In the genomic region with DNA sequence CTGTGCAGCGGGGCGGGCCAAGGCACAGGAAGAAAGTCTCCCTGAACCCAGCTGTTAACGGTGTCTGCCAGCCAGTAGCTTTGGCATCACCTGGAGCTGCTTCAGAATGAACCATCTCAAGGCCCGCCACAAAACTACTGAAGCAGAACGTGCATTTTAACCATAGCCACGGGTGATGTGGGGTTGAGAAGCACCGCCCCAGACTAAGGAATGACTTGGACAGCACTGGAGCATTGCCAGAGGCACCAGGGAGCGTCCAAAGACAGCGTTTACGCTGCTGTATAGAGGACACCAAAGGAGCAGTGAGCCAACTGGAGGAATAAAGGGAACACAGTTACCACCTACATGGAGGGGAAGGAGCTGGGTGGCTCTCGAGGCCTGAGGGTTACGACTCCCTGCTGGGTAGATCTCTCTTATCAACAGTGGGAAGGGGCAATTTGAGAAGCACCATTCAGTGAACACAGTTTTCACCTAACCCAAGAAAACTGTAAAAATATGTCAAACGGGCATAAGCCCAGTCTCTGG, we compare ENCODE assay signal across 28 cellular contexts. TPM values are rescaled to one million over a fixed set of nuclear protein-coding genes. Genes with fewer than 3 reads are reported as not detected.
DNase-seq lines count a peak whose midpoint lies in the region; ATAC-seq, FAIRE-seq and TF ChIP-seq lines count a peak whose summit lies in the region.
"Had no signal": no experiment of that assay in that cellular context is flagged by ENCODE, and none has a peak within 500 bp of the region (broad histone marks: within the 10 kb centered on the region; RNA-seq: fewer than 3 reads in every experiment).

No MANE protein-coding gene starts in this region.

- no peak overlapping the region for H4K91ac ChIP-seq in trophoblast cell (ENCODE audit: low read depth, low read length)

- H2AFZ ChIP-seq in astrocyte (ENCODE audit: low read depth, low read length) (no peak overlapping the region), trophoblast cell (ENCODE audit: insufficient read depth, low read length, poor library complexity) (no peak overlapping the region)

- ATAC-seq in GM21723 (IDR thresholded peaks at IDR 0.05; ENCODE audit: unreplicated experiment) = no peak
- ATAC-seq in activated CD8-positive, alpha-beta memory T cell treated with anti-CD3 and anti-CD28 coated beads, Interleukin-2, amount 10 ng/mL, durations not matched to agents 7 days and 5 days = no peak
- ATAC-seq: foreskin keratinocyte, pancreas had no signal

- H2BK120ac ChIP-seq in trophoblast cell (ENCODE audit: insufficient read depth, low read length, poor library complexity) = no peak overlapping the region

- H3K27ac ChIP-seq in astrocyte (ENCODE audit: low read depth, low read length) = no peak overlapping the region
- no peak overlapping the region for H3K27ac ChIP-seq in trophoblast cell (ENCODE audit: low read depth, low read length)
- H3K27ac ChIP-seq: dorsolateral prefrontal cortex, epithelial cell of prostate, foreskin keratinocyte, pancreas, SK-N-MC, suprapubic skin had no signal

- H3K79me1 ChIP-seq in trophoblast cell (ENCODE audit: low read length) = no peaks in the 10 kb centered on the region

- H3K27ac Mint-ChIP-seq in astrocyte (ENCODE audit: unreplicated experiment) = no peak overlapping the region
- no peak overlapping the region for H3K27ac Mint-ChIP-seq in activated CD8-positive, alpha-beta memory T cell treated with anti-CD3 and anti-CD28 coated beads, Interleukin-2, amount 10 ng/mL, durations not matched to agents 7 days and 5 days
- H3K27ac Mint-ChIP-seq: memory B cell, naive B cell had no signal

- H3K4me2 ChIP-seq in astrocyte (ENCODE audit: low read length) = no peak overlapping the region
- no peak overlapping the region for H3K4me2 ChIP-seq in trophoblast cell (ENCODE audit: low read length)

- no peak overlapping the region for H3K23ac ChIP-seq in trophoblast cell (ENCODE audit: low read length)

- H3K4me3 Mint-ChIP-seq in astrocyte (ENCODE audit: unreplicated experiment) = no peak overlapping the region
- no peak overlapping the region for H3K4me3 Mint-ChIP-seq in activated CD8-positive, alpha-beta memory T cell treated with anti-CD3 and anti-CD28 coated beads, Interleukin-2, amount 10 ng/mL, durations not matched to agents 7 days and 5 days
- H3K4me3 Mint-ChIP-seq: memory B cell had no signal

- CTCF ChIA-PET in activated CD8-positive, alpha-beta memory T cell treated with anti-CD3 and anti-CD28 coated beads, Interleukin-2, amount 10 ng/mL, durations not matched to agents 7 days and 5 days (lab: Charles Lee) = no interaction called here

- H2BK12ac ChIP-seq in trophoblast cell (ENCODE audit: low read length) = no peak overlapping the region

- H3K4me3 ChIP-seq in astrocyte (ENCODE audit: insufficient read depth, low read depth, low read length) = no peak overlapping the region
- no peak overlapping the region for H3K4me3 ChIP-seq in trophoblast cell (ENCODE audit: low read depth, low read length)
- H3K4me3 ChIP-seq: dorsolateral prefrontal cortex, pancreas, SK-N-MC, suprapubic skin had no signal

- H2BK5ac ChIP-seq in trophoblast cell (ENCODE audit: low read depth, low read length, poor library complexity) = no peak overlapping the region

- TF ChIP-seq CTCF in astrocyte (IDR thresholded peaks at IDR 0.05; ENCODE audit: insufficient read depth, low read depth, low read length) = no peak

- peaks cover 4% of the 10 kb centered on the region for H3K27me3 Mint-ChIP-seq in astrocyte (ENCODE audit: low read depth, unreplicated experiment)
- H3K27me3 Mint-ChIP-seq in activated CD8-positive, alpha-beta memory T cell treated with anti-CD3 and anti-CD28 coated beads, Interleukin-2, amount 10 ng/mL, durations not matched to agents 7 days and 5 days = peaks cover 10% of the 10 kb centered on the region

- H3K4ac ChIP-seq in trophoblast cell (ENCODE audit: low read depth, low read length) = no peak overlapping the region

- no peak overlapping the region for H3K18ac ChIP-seq in trophoblast cell (ENCODE audit: low read length)

- H3K79me2 ChIP-seq in astrocyte (ENCODE audit: insufficient read depth, low read length) (no peaks in the 10 kb centered on the region), trophoblast cell (ENCODE audit: control insufficient read depth, insufficient read depth, low read length, poor library complexity) (no peaks in the 10 kb centered on the region)

- peaks cover 5% of the 10 kb centered on the region for H3K27me3 ChIP-seq in astrocyte (ENCODE audit: insufficient read depth, low read length)
- H3K27me3 ChIP-seq in trophoblast cell (ENCODE audit: insufficient read depth, low read length) = no peaks in the 10 kb centered on the region
- H3K27me3 ChIP-seq: foreskin keratinocyte, pancreas had no signal

- no peaks in the 10 kb centered on the region for H3K36me3 Mint-ChIP-seq in astrocyte (ENCODE audit: low read depth, unreplicated experiment)
- no peaks in the 10 kb centered on the region for H3K36me3 Mint-ChIP-seq in activated CD8-positive, alpha-beta memory T cell treated with anti-CD3 and anti-CD28 coated beads, Interleukin-2, amount 10 ng/mL, durations not matched to agents 7 days and 5 days

- no CpG with 5 or more reads among the region's 13 CpGs for WGBS in trophoblast cell (ENCODE audit: extremely low coverage, insufficient coverage, insufficient read length)

- H3K4me1 Mint-ChIP-seq in astrocyte (ENCODE audit: low read depth, unreplicated experiment) = no peaks in the 10 kb centered on the region
- no peaks in the 10 kb centered on the region for H3K4me1 Mint-ChIP-seq in activated CD8-positive, alpha-beta memory T cell treated with anti-CD3 and anti-CD28 coated beads, Interleukin-2, amount 10 ng/mL, durations not matched to agents 7 days and 5 days
- H3K4me1 Mint-ChIP-seq: memory B cell, naive B cell had no signal

- H2AK5ac ChIP-seq in trophoblast cell (ENCODE audit: low read length) = no peak overlapping the region

- no peak for FAIRE-seq in astrocyte (lab: Jason Lieb, UNC)
- FAIRE-seq: islet of Langerhans, pancreas had no signal

- no peaks in the 10 kb centered on the region for H3K4me1 ChIP-seq in astrocyte (ENCODE audit: insufficient read depth, low read length)
- H3K4me1 ChIP-seq in trophoblast cell (ENCODE audit: control insufficient read depth in 1 of 2, insufficient read depth in 2 of 2, low read length in 2 of 2) = no peaks in the 10 kb centered on the region
- H3K4me1 ChIP-seq: foreskin keratinocyte, pancreas, suprapubic skin had no signal

- H3K9me3 ChIP-seq in astrocyte (ENCODE audit: insufficient read depth, low read depth, low read length) (no peaks in the 10 kb centered on the region), trophoblast cell (ENCODE audit: insufficient read depth, low read depth, low read length) (peaks cover 5% of the 10 kb centered on the region)
- H3K9me3 ChIP-seq: pancreas, suprapubic skin had no signal

- no peak overlapping the region for H4K8ac ChIP-seq in trophoblast cell (ENCODE audit: low read depth, low read length)

- H3K36me3 ChIP-seq in astrocyte (ENCODE audit: insufficient read depth, low read length) = no peaks in the 10 kb centered on the region
- no peaks in the 10 kb centered on the region for H3K36me3 ChIP-seq in trophoblast cell (ENCODE audit: control insufficient read depth in 1 of 2, insufficient read depth in 2 of 2, low read length in 2 of 2)
- H3K36me3 ChIP-seq: pancreas, suprapubic skin had no signal

- no peak overlapping the region for H3K14ac ChIP-seq in trophoblast cell (ENCODE audit: low read length)

- no peak overlapping the region for H4K12ac ChIP-seq in trophoblast cell (ENCODE audit: low read depth, low read length)

- DNase-seq in Daoy (ENCODE audit: low read depth) (peak; percentile 11), NCI-H128 (lab: John Stamatoyannopoulos, UW; ENCODE audit: unreplicated experiment) (peak; percentile 22), astrocyte (ENCODE audit: low read depth) (peak; percentile 4), trophoblast cell (peak; percentile 4 to 6), AG08395 (ENCODE audit: low spot score) (no peak)
- no peak for DNase-seq in activated effector memory CD4-positive, alpha-beta T cell treated with Interleukin-2 at 50 U/mL for 16 hours
- DNase-seq in activated CD8-positive, alpha-beta memory T cell treated with anti-CD3 and anti-CD28 coated beads, Interleukin-2, amount 10 ng/mL, durations not matched to agents 7 days and 5 days = no peak
- DNase-seq: activated CD4-positive, alpha-beta T cell treated with anti-CD3 and anti-CD28 coated beads, Interleukin-2, amount 50 U/mL, for 48 hours; activated gamma-delta T cell treated with Interleukin-2 at 50 U/mL for 16 hours; activated T-cell treated with anti-CD3 and anti-CD28 coated beads for 4 hours; AML-193; amniotic stem cell; caudate nucleus; dorsolateral prefrontal cortex; foreskin keratinocyte; HCEC 1CT; hypothalamus; naive B cell; NCI-H1436; NCI-H446; pancreas had no signal

- H3K9ac ChIP-seq in astrocyte (ENCODE audit: low read length) = no peak overlapping the region
- H3K9ac ChIP-seq in trophoblast cell (ENCODE audit: low read length) = no peak overlapping the region

- no peaks in the 10 kb centered on the region for H4K20me1 ChIP-seq in astrocyte (ENCODE audit: insufficient read depth, low read length)

- peaks cover 5% of the 10 kb centered on the region for H3K9me3 Mint-ChIP-seq in astrocyte (ENCODE audit: unreplicated experiment)
- H3K9me3 Mint-ChIP-seq in activated CD8-positive, alpha-beta memory T cell treated with anti-CD3 and anti-CD28 coated beads, Interleukin-2, amount 10 ng/mL, durations not matched to agents 7 days and 5 days (ENCODE audit: low read depth) = no peaks in the 10 kb centered on the region
- H3K9me3 Mint-ChIP-seq: memory B cell had no signal

RNA-seq across cellular contexts. Expression of a gene that starts 28.4 kb away (rescaled TPM):
- 0.17 and 0.65 TPM in 2 replicates for total RNA-seq in Daoy (2014; rRNA removed; shearing (Covaris generic))
- 0.45 and 0.62 TPM in 2 replicates for total RNA-seq in astrocyte
- polyA plus RNA-seq in trophoblast cell (2013) = 1.8 and 2.0 TPM in 2 replicates
- under 1 TPM; 0.15 to 0.21 TPM for total RNA-seq in activated CD8-positive, alpha-beta memory T cell treated with anti-CD3 and anti-CD28 coated beads, Interleukin-2, amount 10 ng/mL, durations not matched to agents 7 days and 5 days
- total RNA-seq: foreskin keratinocyte, LHCN-M2 had no signal
- polyA plus RNA-seq: foreskin keratinocyte had no signal

Comparison
In these comparisons a context has a peak if more than half of its experiments do, and no peak if none do; other contexts are left out.
1. DNase-seq: peak in Daoy (single experiment), NCI-H128 (single experiment), astrocyte (single experiment) and trophoblast cell (2 of 2); none in activated effector memory CD4-positive, alpha-beta T cell treated with Interleukin-2 at 50 U/mL for 16 hours (single experiment), activated CD8-positive, alpha-beta memory T cell treated with anti-CD3 and anti-CD28 coated beads, Interleukin-2, amount 10 ng/mL, durations not matched to agents 7 days and 5 days (single experiment) and AG08395 (single experiment).